In the genomic region with DNA sequence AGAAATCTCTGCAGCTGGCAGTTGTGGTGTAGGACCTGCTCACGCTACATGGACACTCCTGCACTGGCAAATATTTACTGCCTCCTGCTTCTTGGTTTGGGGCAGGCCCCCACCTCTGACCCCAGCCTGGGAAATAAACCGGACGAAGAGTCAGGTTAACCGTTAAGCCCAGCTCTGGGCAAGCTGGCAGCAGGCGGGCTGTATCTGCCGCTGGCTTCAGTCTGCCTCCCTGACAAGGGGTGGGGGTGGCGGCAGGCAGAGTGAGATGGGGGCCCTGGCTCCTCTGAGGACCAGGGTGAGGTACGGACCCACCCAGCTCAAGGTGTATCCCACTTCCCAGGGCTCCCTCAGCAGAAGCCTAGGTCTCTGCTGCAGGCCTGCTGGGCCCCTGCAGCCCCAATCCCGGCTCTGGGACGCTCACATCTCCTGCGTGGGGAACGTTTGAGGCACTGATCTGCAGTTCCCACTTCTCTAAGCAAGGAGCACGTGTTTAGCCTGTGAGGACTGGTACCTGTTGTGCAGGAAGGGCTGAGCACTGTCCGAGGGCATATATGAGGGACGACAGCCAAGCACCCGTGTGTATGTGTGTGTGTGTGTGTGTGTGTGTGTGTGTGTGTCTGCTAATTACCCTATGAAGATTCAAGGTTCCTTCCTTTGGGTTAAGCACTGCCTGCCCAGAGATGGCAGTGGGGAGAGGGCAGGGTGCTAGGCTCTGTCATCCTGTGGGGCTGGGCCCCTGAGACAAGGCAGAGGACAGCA, we compare ENCODE assay signal across 11 cellular contexts. TPM values are rescaled to one million over a fixed set of nuclear protein-coding genes. Genes with fewer than 3 reads are reported as not detected.
DNase-seq lines count a peak whose midpoint lies in the region; ATAC-seq, FAIRE-seq and TF ChIP-seq lines count a peak whose summit lies in the region.
"Had no signal": no experiment of that assay in that cellular context is flagged by ENCODE, and none has a peak within 500 bp of the region (broad histone marks: within the 10 kb centered on the region; RNA-seq: fewer than 3 reads in every experiment).

No MANE protein-coding gene starts in this region.

- BruUV-seq in HepG2 (replicated peaks; lab: Mats Ljungman, UMichigan) = TSS peak; percentile 92

- DNase-seq in NCI-H82 (lab: John Stamatoyannopoulos, UW) (peak; percentile 15), NCI-H82 treated with DMSO at 0.1 percent for 48 hours (lab: John Stamatoyannopoulos, UW; ENCODE audit: unreplicated experiment) (no peak), HepG2 (ENCODE audit: low spot score) (peak; percentile 78), SKM-1 (lab: John Stamatoyannopoulos, UW; ENCODE audit: unreplicated experiment) (no peak), SIG-M5 (lab: John Stamatoyannopoulos, UW) (no peak)
- DNase-seq: effector CD4-positive, alpha-beta T cell had no signal

- H3K9ac ChIP-seq in HepG2 (ENCODE audit: insufficient read depth, low read depth, low read length) = peak overlapping the region; percentile 94
- peak overlapping the region in 1 of 2 donors; percentile 33 for H3K9ac ChIP-seq in stomach smooth muscle (ENCODE audit: low read length in 2 of 2)

- H3K4me3 ChIP-seq in HepG2 (replicated peaks in 1 of 3; ENCODE audit: insufficient read depth in 1 of 3, low read depth in 2 of 3, low read length in 3 of 3) (peak overlapping the region; percentile 65 to 88 (median 74)), stomach smooth muscle (ENCODE audit: low read length in 2 of 2) (no peak overlapping the region)

- H3K4me1 ChIP-seq in HepG2 (ENCODE audit: insufficient read depth, low read length) = peaks cover 67% of the 10 kb centered on the region
- peaks cover 14% of the 10 kb centered on the region for H3K4me1 ChIP-seq in stomach smooth muscle (ENCODE audit: control insufficient read depth, insufficient read depth, low read length)

- in situ Hi-C loops in HepG2 (cut with HindIII; ENCODE audit: extremely low pct_ligation_motif_present, low pct_unique_long_range_greater_than_20kb) = loop anchor here (5.0 kb wide), 1 partner anchor 37 kb away; the partner anchor contains the start of genes GUCD1 and SNRPD3

- no peaks in the 10 kb centered on the region for H3K27me3 Mint-ChIP-seq in activated T-helper 17 cell treated with anti-CD3 and anti-CD28 coated beads, Interleukin-2, amount 50 U/mL, for 72 hours

- no peak for TF ChIP-seq CTCF in HepG2 (CRISPR knock-in tag; IDR thresholded peaks at IDR 0.05)

- no peaks in the 10 kb centered on the region for H3K9me3 ChIP-seq in HepG2 (ENCODE audit: low read length)
- no peaks in the 10 kb centered on the region for H3K9me3 ChIP-seq in stomach smooth muscle (ENCODE audit: control insufficient read depth in 2 of 2, low read length in 2 of 2)

- H3K27ac ChIP-seq in HepG2 (ENCODE audit: extremely low read length, insufficient read depth, low read length) = peak overlapping the region; percentile 97
- H3K27ac ChIP-seq in stomach smooth muscle (ENCODE audit: low read length) = peak overlapping the region; percentile 78

- H3K36me3 Mint-ChIP-seq in activated T-helper 17 cell treated with anti-CD3 and anti-CD28 coated beads, Interleukin-2, amount 50 U/mL, for 72 hours (ENCODE audit: low read depth) = no peaks in the 10 kb centered on the region

- TF ChIP-seq RAD21 in HepG2 (CRISPR knock-in tag; IDR thresholded peaks at IDR 0.05) = 0 out of 2 replicates have a peak, but pooled peaks have one; percentile 17

- H3K27me3 ChIP-seq in HepG2 (ENCODE audit: control insufficient read depth in 1 of 2, insufficient read depth in 2 of 2, low read length in 2 of 2) = no peaks in the 10 kb centered on the region; a peak in 1 of 5 replicates
- H3K27me3 ChIP-seq in stomach smooth muscle (ENCODE audit: control insufficient read depth in 1 of 2, insufficient read depth in 2 of 2, low read length in 2 of 2) = no peaks in the 10 kb centered on the region

- H2AFZ ChIP-seq in HepG2 (ENCODE audit: low read length) = no peak overlapping the region

- no peak for ATAC-seq in activated T-helper 17 cell treated with anti-CD3 and anti-CD28 coated beads, Interleukin-2, amount 50 U/mL, for 72 hours (replicated peaks)
- peak; percentile 74 for ATAC-seq in HepG2
- ATAC-seq in HG02970 (IDR thresholded peaks at IDR 0.05; ENCODE audit: low FRiP score, unreplicated experiment) = no peak

- TF ChIP-seq EP300 in HepG2 (IDR thresholded peaks at IDR 0.05; ENCODE audit: low read depth in 2 of 2, low read length in 2 of 2) (no peak), HepG2 (CRISPR knock-in tag; IDR thresholded peaks at IDR 0.05; ENCODE audit: borderline replicate concordance) (no peak; the same call in 1 of the 2 replicates)

- H4K20me1 ChIP-seq in HepG2 (ENCODE audit: insufficient read depth, low read length) = no peaks in the 10 kb centered on the region

- CTCF ChIA-PET in HepG2 (lab: Yijun Ruan, JAX; ENCODE audit: low intra/inter-chr PET ratio, low total read pairs) = no interaction called here

- TF ChIP-seq POLR2A in HepG2 (IDR thresholded peaks at IDR 0.05; ENCODE audit: insufficient read depth in 1 of 2, low read depth in 2 of 2, low read length in 2 of 2) = peak in 1 of 2 experiments; percentile 27; a peak in 2 of 4 replicates

- POLR2A ChIA-PET in HepG2 (lab: Yijun Ruan, JAX) = interaction anchor here (0.7 to 5.7 kb wide), 14 partner anchors 9 to 89 kb away, joined by 3 to 76 read pairs (median 6); partner anchors contain the start of genes GGT1, GUCD1 and SNRPD3

- intact Hi-C loops in HepG2 (cut with micrococcal nuclease; ENCODE audit: unreplicated experiment) = no loop called here

- 2% methylated on average over 7 of the region's 16 CpGs for WGBS in HepG2 (ENCODE audit: low lambda C conversion rate)

- H3K4me2 ChIP-seq in HepG2 (ENCODE audit: low read depth, low read length) = peak overlapping the region; percentile 99

- no peaks in the 10 kb centered on the region for H3K4me1 Mint-ChIP-seq in activated T-helper 17 cell treated with anti-CD3 and anti-CD28 coated beads, Interleukin-2, amount 50 U/mL, for 72 hours

- H3K36me3 ChIP-seq in HepG2 (replicated peaks in 1 of 2; ENCODE audit: control insufficient read depth in 1 of 2, insufficient read depth in 2 of 2, low read length in 2 of 2) = peaks cover 1 to 3% of the 10 kb centered on the region in 2 experiments; a peak in 3 of 5 replicates
- peaks cover under 1 to 1% of the 10 kb centered on the region in 2 donors for H3K36me3 ChIP-seq in stomach smooth muscle (ENCODE audit: control insufficient read depth in 2 of 2, insufficient read depth in 2 of 2, low read length in 2 of 2)

- H3K79me2 ChIP-seq in HepG2 (ENCODE audit: insufficient read depth, low read length) = peaks cover 10% of the 10 kb centered on the region

- no peaks in the 10 kb centered on the region for H3K9me3 Mint-ChIP-seq in activated T-helper 17 cell treated with anti-CD3 and anti-CD28 coated beads, Interleukin-2, amount 50 U/mL, for 72 hours
- H3K9me3 Mint-ChIP-seq: activated T-cell treated with anti-CD3 and anti-CD28 coated beads, Interleukin-2, amount 50 U/mL, for 24 hours; T-helper 1 cell treated with Interleukin-12 subunit alpha and Interleukin-12 subunit beta and Interleukin-4 antibody, amounts not matched to agents 30 μg/mL and 1 μg/mL, for 36 hours had no signal

- H3K4me3 Mint-ChIP-seq in activated T-helper 17 cell treated with anti-CD3 and anti-CD28 coated beads, Interleukin-2, amount 50 U/mL, for 72 hours = peak overlapping the region; percentile 58

- no peak overlapping the region for H3K27ac Mint-ChIP-seq in activated T-helper 17 cell treated with anti-CD3 and anti-CD28 coated beads, Interleukin-2, amount 50 U/mL, for 72 hours
- H3K27ac Mint-ChIP-seq: activated T-cell treated with anti-CD3 and anti-CD28 coated beads, Interleukin-2, amount 50 U/mL, for 24 hours; T-helper 1 cell treated with Interleukin-12 subunit alpha and Interleukin-12 subunit beta and Interleukin-4 antibody, amounts not matched to agents 30 μg/mL and 1 μg/mL, for 36 hours had no signal

- FAIRE-seq in HepG2 (lab: Jason Lieb, UNC) = peak; percentile 80

RNA-seq across cellular contexts. Expression of gene LRRC75B, which starts 1.1 kb away (rescaled TPM):
- total RNA-seq in activated T-helper 17 cell treated with anti-CD3 and anti-CD28 coated beads, Interleukin-2, amount 50 U/mL, for 72 hours = 1 to 10 TPM; 1.1 to 2.3 TPM
- 5.7 and 11.8 TPM in 2 replicates for total RNA-seq in HepG2 (2016; rRNA removed; fragmentation: Illumina TruSeq; extraction: Trizol)
- total RNA-seq in HepG2 (2016; cell fraction: cytosol; rRNA removed; fragmentation: Illumina TruSeq; extraction: Trizol; ENCODE audit: low read depth) = 14.2 and 14.4 TPM in 2 replicates
- total RNA-seq in HepG2 (2016; cell fraction: insoluble cytoplasmic fraction; rRNA removed; fragmentation: Illumina TruSeq; extraction: Trizol) = 5.6 and 12.5 TPM in 2 replicates
- total RNA-seq in HepG2 (2016; cell fraction: membrane; rRNA removed; fragmentation: Illumina TruSeq; extraction: Trizol) = 14.8 and 16.4 TPM in 2 replicates
- 10.7 and 13.7 TPM in 2 replicates for total RNA-seq in HepG2 (2016; cell fraction: nucleus; rRNA removed; fragmentation: Illumina TruSeq; extraction: Trizol)
- 34.8 and 48.8 TPM in 2 replicates for polyA plus RNA-seq in HepG2 (2011; rRNA removed)
- 18.6 and 35.0 TPM in 2 replicates for polyA plus RNA-seq in HepG2 (2011; cell fraction: cytosol; rRNA removed)
- polyA plus RNA-seq in HepG2 (2011; cell fraction: nucleus; rRNA removed) = 225 and 265 TPM in 2 replicates
- polyA plus RNA-seq in HepG2 (2012) = 19.0 and 24.1 TPM in 2 replicates
- polyA plus RNA-seq in HepG2 (2016; cell fraction: cytosol; fragmentation: Illumina TruSeq; extraction: Trizol; ENCODE audit: low read depth) = 15.3 and 17.1 TPM in 2 replicates
- polyA plus RNA-seq in HepG2 (2016; cell fraction: insoluble cytoplasmic fraction; fragmentation: Illumina TruSeq; extraction: Trizol; ENCODE audit: low read depth) = 8.8 and 9.2 TPM in 2 replicates
- polyA plus RNA-seq in HepG2 (2016; cell fraction: membrane; fragmentation: Illumina TruSeq; extraction: Trizol; ENCODE audit: low read depth) = 17.8 and 17.9 TPM in 2 replicates
- 32.8 and 35.7 TPM in 2 replicates for polyA plus RNA-seq in HepG2 (2016; cell fraction: nucleus; fragmentation: Illumina TruSeq; extraction: Trizol; ENCODE audit: insufficient read depth, low read depth)
- 24.5 TPM in 1 of 2 replicates, not detected in the other for polyA minus RNA-seq in HepG2 (2011; rRNA and poly(A)+ RNA removed; ENCODE audit: low replicate concordance)
- 5.7 and 8.9 TPM in 2 replicates for polyA minus RNA-seq in HepG2 (2011; cell fraction: cytosol; rRNA and poly(A)+ RNA removed)
- 13.3 and 13.4 TPM in 2 replicates for polyA minus RNA-seq in HepG2 (2011; cell fraction: nucleus; rRNA and poly(A)+ RNA removed)

RNA-seq across cellular contexts. Expression of gene GGT1, which starts 9.0 kb away (rescaled TPM):
- total RNA-seq in activated T-helper 17 cell treated with anti-CD3 and anti-CD28 coated beads, Interleukin-2, amount 50 U/mL, for 72 hours = 100 to 1,000 TPM in 1 of 2 donors, 10 to 100 TPM in 1; 82.4 to 122 TPM
- total RNA-seq in HepG2 (2016; rRNA removed; fragmentation: Illumina TruSeq; extraction: Trizol) = 11.6 and 29.9 TPM in 2 replicates
- total RNA-seq in HepG2 (2016; cell fraction: cytosol; rRNA removed; fragmentation: Illumina TruSeq; extraction: Trizol; ENCODE audit: low read depth) = 6.9 and 7.0 TPM in 2 replicates
- 14.5 and 27.5 TPM in 2 replicates for total RNA-seq in HepG2 (2016; cell fraction: insoluble cytoplasmic fraction; rRNA removed; fragmentation: Illumina TruSeq; extraction: Trizol)
- total RNA-seq in HepG2 (2016; cell fraction: membrane; rRNA removed; fragmentation: Illumina TruSeq; extraction: Trizol) = 8.2 and 14.5 TPM in 2 replicates
- total RNA-seq in HepG2 (2016; cell fraction: nucleus; rRNA removed; fragmentation: Illumina TruSeq; extraction: Trizol) = 30.4 and 31.0 TPM in 2 replicates
- 103 and 150 TPM in 2 replicates for polyA plus RNA-seq in HepG2 (2011; rRNA removed)
- polyA plus RNA-seq in HepG2 (2011; cell fraction: cytosol; rRNA removed) = 81.5 and 120 TPM in 2 replicates
- 371 and 443 TPM in 2 replicates for polyA plus RNA-seq in HepG2 (2011; cell fraction: nucleus; rRNA removed)
- polyA plus RNA-seq in HepG2 (2012) = 45.9 and 52.6 TPM in 2 replicates
- polyA plus RNA-seq in HepG2 (2016; cell fraction: cytosol; fragmentation: Illumina TruSeq; extraction: Trizol; ENCODE audit: low read depth) = 8.9 and 10.2 TPM in 2 replicates
- 15.2 and 17.2 TPM in 2 replicates for polyA plus RNA-seq in HepG2 (2016; cell fraction: insoluble cytoplasmic fraction; fragmentation: Illumina TruSeq; extraction: Trizol; ENCODE audit: low read depth)
- polyA plus RNA-seq in HepG2 (2016; cell fraction: membrane; fragmentation: Illumina TruSeq; extraction: Trizol; ENCODE audit: low read depth) = 11.3 and 13.6 TPM in 2 replicates
- 74.0 and 82.3 TPM in 2 replicates for polyA plus RNA-seq in HepG2 (2016; cell fraction: nucleus; fragmentation: Illumina TruSeq; extraction: Trizol; ENCODE audit: insufficient read depth, low read depth)
- polyA minus RNA-seq in HepG2 (2011; rRNA and poly(A)+ RNA removed; ENCODE audit: low replicate concordance) = 7.2 and 119 TPM in 2 replicates
- 46.0 and 49.6 TPM in 2 replicates for polyA minus RNA-seq in HepG2 (2011; cell fraction: cytosol; rRNA and poly(A)+ RNA removed)
- polyA minus RNA-seq in HepG2 (2011; cell fraction: nucleus; rRNA and poly(A)+ RNA removed) = 35.4 and 41.2 TPM in 2 replicates

RNA-seq across cellular contexts. Expression of gene SNRPD3, which starts 38.2 kb away (rescaled TPM):
- total RNA-seq in activated T-helper 17 cell treated with anti-CD3 and anti-CD28 coated beads, Interleukin-2, amount 50 U/mL, for 72 hours = 100 to 1,000 TPM in 1 of 2 donors, 10 to 100 TPM in 1; 81.1 to 128 TPM
- total RNA-seq in HepG2 (2016; rRNA removed; fragmentation: Illumina TruSeq; extraction: Trizol) = 209 and 287 TPM in 2 replicates
- total RNA-seq in HepG2 (2016; cell fraction: cytosol; rRNA removed; fragmentation: Illumina TruSeq; extraction: Trizol; ENCODE audit: low read depth) = 29.0 and 31.7 TPM in 2 replicates
- total RNA-seq in HepG2 (2016; cell fraction: insoluble cytoplasmic fraction; rRNA removed; fragmentation: Illumina TruSeq; extraction: Trizol) = 214 and 298 TPM in 2 replicates
- 35.4 and 36.1 TPM in 2 replicates for total RNA-seq in HepG2 (2016; cell fraction: membrane; rRNA removed; fragmentation: Illumina TruSeq; extraction: Trizol)
- total RNA-seq in HepG2 (2016; cell fraction: nucleus; rRNA removed; fragmentation: Illumina TruSeq; extraction: Trizol) = 83.7 and 87.5 TPM in 2 replicates
- 107 and 110 TPM in 2 replicates for polyA plus RNA-seq in HepG2 (2011; rRNA removed)
- 278 and 291 TPM in 2 replicates for polyA plus RNA-seq in HepG2 (2011; cell fraction: cytosol; rRNA removed)
- 55.5 and 61.4 TPM in 2 replicates for polyA plus RNA-seq in HepG2 (2011; cell fraction: nucleus; rRNA removed)
- polyA plus RNA-seq in HepG2 (2012) = 178 and 251 TPM in 2 replicates
- 35.3 and 40.6 TPM in 2 replicates for polyA plus RNA-seq in HepG2 (2016; cell fraction: cytosol; fragmentation: Illumina TruSeq; extraction: Trizol; ENCODE audit: low read depth)
- 420 and 438 TPM in 2 replicates for polyA plus RNA-seq in HepG2 (2016; cell fraction: insoluble cytoplasmic fraction; fragmentation: Illumina TruSeq; extraction: Trizol; ENCODE audit: low read depth)
- polyA plus RNA-seq in HepG2 (2016; cell fraction: membrane; fragmentation: Illumina TruSeq; extraction: Trizol; ENCODE audit: low read depth) = 35.8 and 37.4 TPM in 2 replicates
- 132 and 146 TPM in 2 replicates for polyA plus RNA-seq in HepG2 (2016; cell fraction: nucleus; fragmentation: Illumina TruSeq; extraction: Trizol; ENCODE audit: insufficient read depth, low read depth)
- 134 and 369 TPM in 2 replicates for polyA minus RNA-seq in HepG2 (2011; rRNA and poly(A)+ RNA removed; ENCODE audit: low replicate concordance)
- 72.3 and 74.0 TPM in 2 replicates for polyA minus RNA-seq in HepG2 (2011; cell fraction: cytosol; rRNA and poly(A)+ RNA removed)
- polyA minus RNA-seq in HepG2 (2011; cell fraction: nucleus; rRNA and poly(A)+ RNA removed) = 83.2 and 93.4 TPM in 2 replicates

RNA-seq across cellular contexts. Expression of gene GUCD1, which starts 39.1 kb away (rescaled TPM):
- 100 to 1,000 TPM in 1 of 2 donors, 10 to 100 TPM in 1; 90.4 to 158 TPM for total RNA-seq in activated T-helper 17 cell treated with anti-CD3 and anti-CD28 coated beads, Interleukin-2, amount 50 U/mL, for 72 hours
- total RNA-seq in HepG2 (2016; rRNA removed; fragmentation: Illumina TruSeq; extraction: Trizol) = 125 and 128 TPM in 2 replicates
- 57.0 and 62.1 TPM in 2 replicates for total RNA-seq in HepG2 (2016; cell fraction: cytosol; rRNA removed; fragmentation: Illumina TruSeq; extraction: Trizol; ENCODE audit: low read depth)
- 114 and 129 TPM in 2 replicates for total RNA-seq in HepG2 (2016; cell fraction: insoluble cytoplasmic fraction; rRNA removed; fragmentation: Illumina TruSeq; extraction: Trizol)
- 156 and 159 TPM in 2 replicates for total RNA-seq in HepG2 (2016; cell fraction: membrane; rRNA removed; fragmentation: Illumina TruSeq; extraction: Trizol)
- total RNA-seq in HepG2 (2016; cell fraction: nucleus; rRNA removed; fragmentation: Illumina TruSeq; extraction: Trizol) = 69.6 and 73.3 TPM in 2 replicates
- 245 and 282 TPM in 2 replicates for polyA plus RNA-seq in HepG2 (2011; rRNA removed)
- 177 and 210 TPM in 2 replicates for polyA plus RNA-seq in HepG2 (2011; cell fraction: cytosol; rRNA removed)
- polyA plus RNA-seq in HepG2 (2011; cell fraction: nucleus; rRNA removed) = 217 and 220 TPM in 2 replicates
- 123 and 145 TPM in 2 replicates for polyA plus RNA-seq in HepG2 (2012)
- 33.4 and 34.1 TPM in 2 replicates for polyA plus RNA-seq in HepG2 (2016; cell fraction: cytosol; fragmentation: Illumina TruSeq; extraction: Trizol; ENCODE audit: low read depth)
- polyA plus RNA-seq in HepG2 (2016; cell fraction: insoluble cytoplasmic fraction; fragmentation: Illumina TruSeq; extraction: Trizol; ENCODE audit: low read depth) = 101 and 109 TPM in 2 replicates
- 91.3 and 96.0 TPM in 2 replicates for polyA plus RNA-seq in HepG2 (2016; cell fraction: membrane; fragmentation: Illumina TruSeq; extraction: Trizol; ENCODE audit: low read depth)
- 119 and 131 TPM in 2 replicates for polyA plus RNA-seq in HepG2 (2016; cell fraction: nucleus; fragmentation: Illumina TruSeq; extraction: Trizol; ENCODE audit: insufficient read depth, low read depth)
- polyA minus RNA-seq in HepG2 (2011; rRNA and poly(A)+ RNA removed; ENCODE audit: low replicate concordance) = 194 and 636 TPM in 2 replicates
- polyA minus RNA-seq in HepG2 (2011; cell fraction: cytosol; rRNA and poly(A)+ RNA removed) = 178 and 203 TPM in 2 replicates
- polyA minus RNA-seq in HepG2 (2011; cell fraction: nucleus; rRNA and poly(A)+ RNA removed) = 53.7 and 80.4 TPM in 2 replicates

Comparison
In these comparisons a context has a peak if more than half of its experiments do, and no peak if none do; other contexts are left out.
1. DNase-seq: peak in NCI-H82 (single experiment) and HepG2 (single experiment); none in NCI-H82 treated with DMSO at 0.1 percent for 48 hours (single experiment), SKM-1 (single experiment) and SIG-M5 (single experiment).
2. H3K4me3 ChIP-seq: peak in HepG2 (3 of 3); none in stomach smooth muscle (0 of 2).